Comparison of ENCODE assay signal across 21 cellular contexts in genomic region chr2:57107353-57107752, GRCh38.
"Had no signal": no experiment of that assay in that cellular context is flagged by ENCODE, and none has a peak within 500 bp of the region (broad histone marks: within the 10 kb centered on the region; RNA-seq: fewer than 3 reads in every experiment).

No MANE protein-coding gene starts in this region.

- ATAC-seq: activated T-cell treated with anti-CD3 and anti-CD28 coated beads, Interleukin-2, amount 50 U/mL, for 4 hours; T-helper 17 cell; WTC11 had no signal

- DNase-seq: activated CD4-positive, alpha-beta T cell treated with anti-CD3 and anti-CD28 coated beads for 48 hours; activated CD4-positive, alpha-beta T cell treated with anti-CD3 and anti-CD28 coated beads, Interleukin-2, amount 50 U/mL, for 4 hours; activated CD4-positive, CD25-positive, alpha-beta regulatory T cell treated with anti-CD3 and anti-CD28 coated beads, Interleukin-2, amount 50 U/mL, for 72 hours; activated CD8-positive, alpha-beta memory T cell treated with anti-CD3 and anti-CD28 coated beads for 24 hours; activated effector memory CD4-positive, alpha-beta T cell treated with anti-CD3 and anti-CD28 coated beads, Interleukin-2, amount 50 U/mL, for 16 hours; activated naive CD4-positive, alpha-beta T cell treated with Interleukin-2 at 50 U/mL for 16 hours; activated T-cell treated with anti-CD3 and anti-CD28 coated beads, Interleukin-2, amount 50 U/mL, for 4 hours; anterior cingulate cortex; central memory CD4-positive, alpha-beta T cell; Karpas-422; NCI-H1105 treated with DMSO at 0.1 percent for 48 hours; NCI-H1436 treated with DMSO at 0.1 percent for 48 hours; NCI-H1930; NCI-H2171; NCI-H226; NCI-H82; SIG-M5; T-helper 17 cell; T-helper 9 cell had no signal

- FAIRE-seq: bronchial epithelial cell had no signal
